ENCODE assay signal across 16 cellular contexts in genomic region chrX:65718538-65718937, GRCh38.
"Had no signal": no experiment of that assay in that cellular context is flagged by ENCODE, and none has a peak within 500 bp of the region (broad histone marks: within the 10 kb centered on the region; RNA-seq: fewer than 3 reads in every experiment).

No MANE protein-coding gene starts in this region.

- H3K9me3 ChIP-seq: lower lobe of right lung, SJSA1, testis, upper lobe of left lung had no signal

- H3K9me3 Mint-ChIP-seq: activated T-helper 1 cell treated with anti-CD3 and anti-CD28 coated beads, Interleukin-12 subunit alpha, Interleukin-12 subunit beta, Interleukin-2, Interleukin-4 antibody, amounts not matched to agents 30 ng/mL and 10 ng/mL and 1 ng/mL, durations not matched to agents 14 hours and 24 hours and 36 hours had no signal

- H3K4me1 ChIP-seq: testis had no signal

- H3K4me3 ChIP-seq: cardiac muscle cell, lower lobe of right lung, SJSA1, testis, upper lobe of left lung had no signal

- DNase-seq: activated CD4-positive, CD25-positive, alpha-beta regulatory T cell treated with anti-CD3 and anti-CD28 coated beads, Interleukin-2, amount 50 U/mL, for 72 hours; activated naive CD4-positive, alpha-beta T cell; amygdala; endodermal cell; foreskin fibroblast; lower lobe of right lung; T-helper 2 cell; testis; upper lobe of left lung had no signal

- H3K4me3 Mint-ChIP-seq: endodermal cell, neural crest cell had no signal

- H3K27ac ChIP-seq: cardiac muscle cell, epithelial cell of prostate, lower lobe of right lung, SJSA1, testis, upper lobe of left lung, VCaP had no signal

- H3K27me3 Mint-ChIP-seq: progenitor cell of endocrine pancreas had no signal

- H3K36me3 ChIP-seq: cardiac muscle cell had no signal

- H3K27me3 ChIP-seq: cardiac muscle cell, SJSA1, testis, upper lobe of left lung had no signal

- ATAC-seq: lower lobe of right lung had no signal

- H3K27ac Mint-ChIP-seq: endodermal cell, progenitor cell of endocrine pancreas had no signal
